Comparison of ENCODE assay signal across 1 cellular context in the genomic region with DNA sequence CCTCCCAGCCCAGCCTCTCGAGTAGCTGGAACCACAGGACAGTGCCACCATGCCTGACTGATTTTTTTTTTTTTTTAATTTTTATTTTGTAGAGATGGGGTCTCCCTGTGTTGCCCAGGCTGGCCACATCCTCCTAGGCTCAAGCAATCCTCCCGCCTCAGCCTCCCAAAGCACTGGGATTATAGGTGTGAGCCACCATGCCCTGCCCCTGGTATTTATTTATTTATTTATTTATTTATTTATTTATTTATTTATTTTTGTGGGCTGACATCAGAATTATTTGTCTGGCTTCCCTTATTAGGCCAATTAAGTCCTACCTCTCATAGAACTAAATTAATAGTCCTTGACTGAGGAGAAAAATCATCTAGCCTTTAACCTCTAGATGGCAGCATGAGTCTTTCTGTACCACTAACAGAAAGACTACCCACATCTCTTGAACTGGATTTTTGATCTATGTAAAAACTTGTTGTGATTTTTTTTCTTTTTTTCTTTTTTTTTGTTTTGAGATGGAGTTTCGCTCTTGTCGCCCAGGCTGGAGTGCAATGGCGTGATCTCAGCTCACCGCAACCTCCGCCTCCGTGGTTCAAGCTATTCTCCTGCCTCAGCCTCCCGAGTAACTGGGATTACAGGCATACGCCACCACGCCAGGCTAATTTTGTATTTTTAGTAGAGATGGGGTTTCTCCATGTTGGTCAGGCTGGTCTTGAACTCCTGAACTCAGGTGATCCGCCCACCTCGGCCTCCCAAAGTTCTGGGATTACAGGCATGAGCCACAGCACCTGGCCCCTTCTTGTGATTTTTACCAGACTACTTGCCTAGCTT.
TF ChIP-seq lines count a peak whose summit lies in the region.

No MANE protein-coding gene starts in this region.

TF ChIP-seq in HepG2, 621 proteins besides CTCF, POLR2A, EP300 and RAD21:
- peak; percentile 69 for TF ChIP-seq STAG1 (CRISPR knock-in tag; IDR thresholded peaks at IDR 0.05)
- TF ChIP-seq SMC3 (IDR thresholded peaks at IDR 0.05; ENCODE audit: low read length), result peak; percentile 37; the same call in 1 of the 2 replicates
